In genomic region chr1:243311809-243312208, GRCh38 we compare ENCODE assay signal across 1 cellular context.
TF ChIP-seq lines count a peak whose summit lies in the region.

No MANE protein-coding gene starts in this region.

TF ChIP-seq in H1, 55 proteins besides CTCF, POLR2A, EP300 and RAD21:
- TF ChIP-seq CTBP2 (IDR thresholded peaks at IDR 0.05; ENCODE audit: borderline replicate concordance, insufficient read depth, insufficient read length, low read length) (no peak), MAFK (IDR thresholded peaks at IDR 0.05; ENCODE audit: low read depth, low read length) (peak; percentile 85), PHF8 (conservative IDR thresholded peaks at IDR 0.05; ENCODE audit: low read depth, low read length) (no peak), SIX5 (IDR thresholded peaks at IDR 0.05; ENCODE audit: low read depth, low read length) (no peak), HDAC6 (IDR thresholded peaks at IDR 0.05; ENCODE audit: low read depth, low read length) (no peak)
